ENCODE assay signal across 8 cellular contexts in the genomic region with DNA sequence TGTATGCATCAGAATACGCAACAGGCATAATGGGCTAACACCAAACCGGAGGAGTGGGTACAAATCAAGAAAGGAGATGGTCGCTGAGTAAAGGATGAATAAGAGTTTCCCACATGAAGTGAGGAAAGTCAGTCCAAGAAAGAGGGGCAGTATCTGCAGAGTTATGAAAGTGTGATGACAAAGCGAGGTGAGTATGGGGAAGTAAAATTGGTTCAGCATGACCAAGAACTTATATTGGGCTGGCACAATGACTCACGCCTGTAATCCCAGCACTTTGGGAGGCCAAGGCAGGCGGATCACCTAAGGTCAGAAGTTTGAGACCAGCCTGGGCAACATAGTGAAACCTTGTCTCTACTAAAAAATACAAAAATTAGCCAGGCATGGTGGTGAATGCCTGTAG. TPM values are rescaled to one million over a fixed set of nuclear protein-coding genes. Genes with fewer than 3 reads are reported as not detected.
DNase-seq lines count a peak whose midpoint lies in the region; ATAC-seq and TF ChIP-seq lines count a peak whose summit lies in the region.
"Not testable (repeated sequence)": the region's sequence is repeated elsewhere in the genome, so short reads cannot be mapped to it uniquely, and the experiment has no call there.

No MANE protein-coding gene starts in this region.

- not testable (repeated sequence) for H3K27me3 Mint-ChIP-seq in activated T-cell treated with anti-CD3 and anti-CD28 coated beads, Interleukin-2, amount 50 U/mL, for 24 hours

- H3K4me1 Mint-ChIP-seq in activated T-cell treated with anti-CD3 and anti-CD28 coated beads, Interleukin-2, amount 50 U/mL, for 24 hours (ENCODE audit: low read depth), result peaks cover 19% of the 10 kb centered on the region

- not testable (repeated sequence) for H3K4me3 ChIP-seq in foreskin fibroblast (ENCODE audit: low read depth in 1 of 2, low read length in 2 of 2)

- in situ Hi-C loops in Caki2 (cut with HindIII; ENCODE audit: low pct_unique_long_range_greater_than_20kb, low sequenced_read_pairs), result not testable (repeated sequence)

- DNase-seq in Caki2 (ENCODE audit: low read depth), result peak; percentile 4
- peak; percentile 96 for DNase-seq in NOMO-1 treated with dmso at 0.1 percent for 144 hours (lab: John Stamatoyannopoulos, UW; ENCODE audit: unreplicated experiment)
- not testable (repeated sequence) for DNase-seq in activated T-cell treated with anti-CD3 and anti-CD28 coated beads, Interleukin-2, amount 50 U/mL, for 24 hours
- peak; percentile 83 to 84 for DNase-seq in foreskin fibroblast
- DNase-seq in stimulated activated CD4-positive, alpha-beta T cell treated with anti-CD3 and anti-CD28 coated beads, TNF-alpha, amount 100 ng/mL, for 48 hours (ENCODE audit: low read depth in 3 of 3), result peak in 2 of 3 donors; percentile 1 to 34

- TF ChIP-seq CTCF in foreskin fibroblast (IDR thresholded peaks at IDR 0.05; ENCODE audit: low read depth, low read length), result not testable (repeated sequence)

- not testable (repeated sequence) for H3K36me3 Mint-ChIP-seq in activated T-cell treated with anti-CD3 and anti-CD28 coated beads, Interleukin-2, amount 50 U/mL, for 24 hours (ENCODE audit: low read depth)

- peak overlapping the region; percentile 72 for H3K27ac Mint-ChIP-seq in activated T-cell treated with anti-CD3 and anti-CD28 coated beads, Interleukin-2, amount 50 U/mL, for 24 hours

- peak; percentile 65 for ATAC-seq in GM18907 (IDR thresholded peaks at IDR 0.05; ENCODE audit: unreplicated experiment)
- peak; percentile 56 for ATAC-seq in HG02588 (IDR thresholded peaks at IDR 0.05; ENCODE audit: unreplicated experiment)
- peak; percentile 38 for ATAC-seq in HG03439 (IDR thresholded peaks at IDR 0.05; ENCODE audit: unreplicated experiment)

- not testable (repeated sequence) for H3K9me3 Mint-ChIP-seq in activated T-cell treated with anti-CD3 and anti-CD28 coated beads, Interleukin-2, amount 50 U/mL, for 24 hours

- H3K4me3 Mint-ChIP-seq in activated T-cell treated with anti-CD3 and anti-CD28 coated beads, Interleukin-2, amount 50 U/mL, for 24 hours, result not testable (repeated sequence)

RNA-seq across cellular contexts. Expression of gene GSAP, which starts 47.5 kb away (rescaled TPM):
- total RNA-seq in Caki2 (2014; rRNA removed; shearing (Covaris generic); ENCODE audit: low replicate concordance), result 4.7 and 11.7 TPM in 2 replicates
